22 cellular contexts compared by ENCODE assay signal in genomic region chr6:13927203-13927602, GRCh38. TPM values are rescaled to one million over a fixed set of nuclear protein-coding genes. Genes with fewer than 3 reads are reported as not detected.
DNase-seq lines count a peak whose midpoint lies in the region; ATAC-seq and TF ChIP-seq lines count a peak whose summit lies in the region.
"Had no signal": no experiment of that assay in that cellular context is flagged by ENCODE, and none has a peak within 500 bp of the region (broad histone marks: within the 10 kb centered on the region; RNA-seq: fewer than 3 reads in every experiment).

No MANE protein-coding gene starts in this region.

- H3K4me1 ChIP-seq in OCI-LY7 (ENCODE audit: insufficient read depth, low read length, poor library complexity, severe bottlenecking) (no peaks in the 10 kb centered on the region), foreskin keratinocyte (peaks cover 8% of the 10 kb centered on the region)
- H3K4me1 ChIP-seq: psoas muscle had no signal

- H3K4me3 ChIP-seq in H7 (ENCODE audit: insufficient read depth, low read depth, low read length) (no peak overlapping the region), OCI-LY7 (ENCODE audit: low read depth, low read length, poor library complexity, severe bottlenecking) (no peak overlapping the region)
- H3K4me3 ChIP-seq: colonic mucosa, hepatocyte, psoas muscle, vagina had no signal

- no peaks in the 10 kb centered on the region for H3K9me3 ChIP-seq in OCI-LY7 (ENCODE audit: low read length)
- H3K9me3 ChIP-seq: colonic mucosa, psoas muscle, vagina had no signal

- no peak overlapping the region for H3K27ac Mint-ChIP-seq in natural killer cell treated with Interleukin-12 subunit alpha and Interleukin-12 subunit beta and Interleukin-15 and Interleukin-18, amount 100 ng/mL, for 72 hours
- H3K27ac Mint-ChIP-seq: memory B cell; naive thymus-derived CD4-positive, alpha-beta T cell had no signal

- no peak overlapping the region for H2AFZ ChIP-seq in OCI-LY7 (ENCODE audit: low read length)
- H2AFZ ChIP-seq: hepatocyte had no signal

- CTCF ChIA-PET in OCI-LY7 (lab: Charles Lee; ENCODE audit: unreplicated experiment): no interaction called here

- in situ Hi-C loops in GM13976 (cut with MboI; ENCODE audit: low sequenced_read_pairs, unreplicated experiment): no loop called here

- H3K27me3 Mint-ChIP-seq in natural killer cell treated with Interleukin-12 subunit alpha and Interleukin-12 subunit beta and Interleukin-15 and Interleukin-18, amount 100 ng/mL, for 72 hours: peaks cover 55 to 80% of the 10 kb centered on the region in 2 donors

- H3K36me3 ChIP-seq in H7 (replicated peaks; ENCODE audit: control insufficient read depth, insufficient read depth, low read length) (no peaks in the 10 kb centered on the region), OCI-LY7 (ENCODE audit: insufficient read depth, low read length) (no peaks in the 10 kb centered on the region)
- H3K36me3 ChIP-seq: colonic mucosa, vagina had no signal

- BruUV-seq in OCI-LY7 (replicated peaks; lab: Mats Ljungman, UMichigan): no TSS peak

- POLR2A ChIA-PET in OCI-LY7 (lab: Charles Lee): no interaction called here

- ATAC-seq in foreskin keratinocyte: peak; percentile 38
- ATAC-seq in natural killer cell treated with Interleukin-12 subunit alpha and Interleukin-12 subunit beta and Interleukin-15 and Interleukin-18, amount 100 ng/mL, for 72 hours: no peak
- ATAC-seq: naive thymus-derived CD4-positive, alpha-beta T cell; psoas muscle had no signal

- no peak overlapping the region for H3K4me2 ChIP-seq in OCI-LY7 (ENCODE audit: low read length)
- H3K4me2 ChIP-seq: hepatocyte had no signal

- H3K27ac ChIP-seq in OCI-LY7 (ENCODE audit: low read depth, low read length, poor library complexity, severe bottlenecking) (no peak overlapping the region), foreskin keratinocyte (no peak overlapping the region)
- H3K27ac ChIP-seq: colonic mucosa, hepatocyte, psoas muscle, vagina had no signal

- H3K9me2 ChIP-seq in OCI-LY7 (ENCODE audit: insufficient read depth, low read length): no peaks in the 10 kb centered on the region

- H3K79me2 ChIP-seq in OCI-LY7 (ENCODE audit: insufficient read depth, low read depth, low read length): no peaks in the 10 kb centered on the region
- H3K79me2 ChIP-seq: hepatocyte had no signal

- peak; percentile 44 for DNase-seq in COR-L47 (lab: John Stamatoyannopoulos, UW)
- DNase-seq in H7: peak; percentile 45
- no peak for DNase-seq in OCI-LY7 (ENCODE audit: low spot score)
- no peak for DNase-seq in foreskin keratinocyte
- no peak for DNase-seq in stimulated activated CD4-positive, alpha-beta T cell treated with anti-CD3 and anti-CD28 coated beads, Interleukin-12 subunit alpha, Interleukin-12 subunit beta, amount 100 ng/mL, for 4 hours
- no peak for DNase-seq in Ammon's horn (ENCODE audit: low spot score)
- DNase-seq in natural killer cell treated with Interleukin-12 subunit alpha and Interleukin-12 subunit beta and Interleukin-15 and Interleukin-18, amount 100 ng/mL, for 72 hours (ENCODE audit: low spot score): no peak
- no peak for DNase-seq in GM13976 (ENCODE audit: low spot score)
- DNase-seq: activated CD4-positive, alpha-beta T cell treated with anti-CD3 and anti-CD28 coated beads, Interleukin-2, amount 50 U/mL, for 48 hours; activated naive CD4-positive, alpha-beta T cell treated with anti-CD3 and anti-CD28 coated beads, Interleukin-2, amount 50 U/mL, for 16 hours; activated T-cell treated with anti-CD3 and anti-CD28 coated beads for 4 hours; colonic mucosa; kidney; MM.1S; naive thymus-derived CD4-positive, alpha-beta T cell; NCI-H187 treated with DMSO at 0.1 percent for 48 hours; psoas muscle; stimulated activated CD8-positive, alpha-beta memory T cell treated with anti-CD3 and anti-CD28 coated beads, Interleukin-4, amount 100 ng/mL, for 48 hours; SW 1271 had no signal

- intact Hi-C loops in OCI-LY7 (cut with micrococcal nuclease; ENCODE audit: unreplicated experiment): no loop called here

- H3K36me3 Mint-ChIP-seq in natural killer cell treated with Interleukin-12 subunit alpha and Interleukin-12 subunit beta and Interleukin-15 and Interleukin-18, amount 100 ng/mL, for 72 hours: no peaks in the 10 kb centered on the region
- H3K36me3 Mint-ChIP-seq: memory B cell had no signal

- no peak overlapping the region for H3K4me3 Mint-ChIP-seq in natural killer cell treated with Interleukin-12 subunit alpha and Interleukin-12 subunit beta and Interleukin-15 and Interleukin-18, amount 100 ng/mL, for 72 hours
- H3K4me3 Mint-ChIP-seq: memory B cell; naive thymus-derived CD4-positive, alpha-beta T cell had no signal

- H3K9me3 Mint-ChIP-seq in natural killer cell treated with Interleukin-12 subunit alpha and Interleukin-12 subunit beta and Interleukin-15 and Interleukin-18, amount 100 ng/mL, for 72 hours: no peaks in the 10 kb centered on the region

- H3K27me3 ChIP-seq in H7 (ENCODE audit: control insufficient read depth, insufficient read depth, low read length) (peaks cover 14% of the 10 kb centered on the region), foreskin keratinocyte (peaks cover 63% of the 10 kb centered on the region)
- H3K27me3 ChIP-seq: vagina had no signal

- H4K20me1 ChIP-seq in OCI-LY7 (ENCODE audit: insufficient read depth, low read length): no peaks in the 10 kb centered on the region

- H3K4me1 Mint-ChIP-seq in natural killer cell treated with Interleukin-12 subunit alpha and Interleukin-12 subunit beta and Interleukin-15 and Interleukin-18, amount 100 ng/mL, for 72 hours (ENCODE audit: low read depth in 2 of 2): peaks cover 13% of the 10 kb centered on the region in 2 donors

- TF ChIP-seq CTCF in OCI-LY7 (conservative IDR thresholded peaks at IDR 0.05; ENCODE audit: low read length) (0 out of 2 replicates have a peak, but pooled peaks have one; percentile 23), foreskin keratinocyte (conservative IDR thresholded peaks at IDR 0.05) (peak; percentile 59), GM13976 (IDR thresholded peaks at IDR 0.05; ENCODE audit: borderline replicate concordance, control extremely low read depth, extremely low read depth, insufficient read depth, missing control alignments) (no peak)

RNA-seq across cellular contexts. Expression of gene RNF182, which starts 2.5 kb away (rescaled TPM):
- 6.1 and 7.0 TPM in 2 replicates for total RNA-seq in H7 (2014; rRNA removed; shearing (Covaris generic))
- total RNA-seq in OCI-LY7 (2014; rRNA removed; shearing (Covaris generic)): not detected in 2 replicates
- total RNA-seq in OCI-LY7 (2022): not detected in 2 replicates
- total RNA-seq in foreskin keratinocyte: 0.67 and 0.85 TPM in 2 replicates
- 0.27 and 0.30 TPM in 2 replicates for polyA plus RNA-seq in foreskin keratinocyte
- not detected for total RNA-seq in natural killer cell treated with Interleukin-12 subunit alpha and Interleukin-12 subunit beta and Interleukin-15 and Interleukin-18, amount 100 ng/mL, for 72 hours
- total RNA-seq: colonic mucosa; naive thymus-derived CD4-positive, alpha-beta T cell had no signal
- polyA plus RNA-seq: hepatocyte; naive thymus-derived CD4-positive, alpha-beta T cell had no signal

Comparison
In these comparisons a context has a peak if more than half of its experiments do, and no peak if none do; other contexts are left out.
1. DNase-seq: peak in COR-L47 (single experiment) and H7 (single experiment); none in OCI-LY7 (single experiment), foreskin keratinocyte (0 of 2), stimulated activated CD4-positive, alpha-beta T cell treated with anti-CD3 and anti-CD28 coated beads, Interleukin-12 subunit alpha, Interleukin-12 subunit beta, amount 100 ng/mL, for 4 hours (single experiment), Ammon's horn (single experiment), natural killer cell treated with Interleukin-12 subunit alpha and Interleukin-12 subunit beta and Interleukin-15 and Interleukin-18, amount 100 ng/mL, for 72 hours (single experiment) and GM13976 (single experiment).